In genomic region chr20:49568491-49569151, GRCh38 we compare ENCODE assay signal across 11 cellular contexts. TPM values are rescaled to one million over a fixed set of nuclear protein-coding genes. Genes with fewer than 3 reads are reported as not detected.
A peak's percentile ranks its signal among the peaks of the same experiment; 100 is the strongest.
DNase-seq lines count a peak whose midpoint lies in the region; ATAC-seq and TF ChIP-seq lines count a peak whose summit lies in the region.
"Had no signal": no experiment of that assay in that cellular context is flagged by ENCODE, and none has a peak within 500 bp of the region (broad histone marks: within the 10 kb centered on the region; RNA-seq: fewer than 3 reads in every experiment).

No MANE protein-coding gene starts in this region.

- H3K27ac Mint-ChIP-seq in stimulated activated naive CD8-positive, alpha-beta T cell treated with anti-CD3 and anti-CD28 coated beads, Interleukin-15, Interleukin-2, amounts not matched to agents 100 ng/mL and 50 ng/mL, for 24 hours, result peak overlapping the region; percentile 67
- H3K27ac Mint-ChIP-seq in natural killer cell, result no peak overlapping the region

- H3K36me3 Mint-ChIP-seq in stimulated activated naive CD8-positive, alpha-beta T cell treated with anti-CD3 and anti-CD28 coated beads, Interleukin-15, Interleukin-2, amounts not matched to agents 100 ng/mL and 50 ng/mL, for 24 hours (ENCODE audit: low read depth), result no peaks in the 10 kb centered on the region
- no peaks in the 10 kb centered on the region for H3K36me3 Mint-ChIP-seq in natural killer cell

- peaks cover 25% of the 10 kb centered on the region for H3K4me1 Mint-ChIP-seq in stimulated activated naive CD8-positive, alpha-beta T cell treated with anti-CD3 and anti-CD28 coated beads, Interleukin-15, Interleukin-2, amounts not matched to agents 100 ng/mL and 50 ng/mL, for 24 hours (ENCODE audit: low read depth)
- peaks cover 8 to 26% of the 10 kb centered on the region in 2 donors for H3K4me1 Mint-ChIP-seq in natural killer cell

- no peak for DNase-seq in stimulated activated naive CD8-positive, alpha-beta T cell treated with anti-CD3 and anti-CD28 coated beads, Interleukin-15, Interleukin-2, amounts not matched to agents 100 U/mL and 50 U/mL, for 24 hours
- DNase-seq in Right ventricle myocardium inferior (ENCODE audit: missing footprints) (no peak), natural killer cell (no peak), activated gamma-delta T cell (lab: John Stamatoyannopoulos, UW) (no peak), AML-193 (lab: John Stamatoyannopoulos, UW) (no peak), midbrain (lab: John Stamatoyannopoulos, UW) (no peak)
- DNase-seq: activated naive CD4-positive, alpha-beta T cell treated with anti-CD3 and anti-CD28 coated beads, Interleukin-2, amount 50 U/mL, for 16 hours; NCI-H2171; stimulated activated naive CD4-positive, alpha-beta T cell treated with Interleukin-2 at 50 U/mL for 16 hours had no signal

- no peak for ATAC-seq in stimulated activated naive CD8-positive, alpha-beta T cell treated with anti-CD3 and anti-CD28 coated beads, Interleukin-15, Interleukin-2, amounts not matched to agents 100 U/mL and 50 U/mL, for 24 hours
- peak; percentile 21 for ATAC-seq in Right ventricle myocardium inferior
- ATAC-seq in natural killer cell, result no peak
- no peak for ATAC-seq in HG02571 (IDR thresholded peaks at IDR 0.05; ENCODE audit: unreplicated experiment)

- intact Hi-C loops in Right ventricle myocardium inferior (cut with DNase I) (no loop called here), natural killer cell (cut with micrococcal nuclease) (no loop called here)

- H3K4me3 Mint-ChIP-seq in stimulated activated naive CD8-positive, alpha-beta T cell treated with anti-CD3 and anti-CD28 coated beads, Interleukin-15, Interleukin-2, amounts not matched to agents 100 ng/mL and 50 ng/mL, for 24 hours, result no peak overlapping the region
- H3K4me3 Mint-ChIP-seq in natural killer cell, result peak overlapping the region; percentile 31

- peaks cover 61% of the 10 kb centered on the region for H3K27me3 Mint-ChIP-seq in stimulated activated naive CD8-positive, alpha-beta T cell treated with anti-CD3 and anti-CD28 coated beads, Interleukin-15, Interleukin-2, amounts not matched to agents 100 ng/mL and 50 ng/mL, for 24 hours
- peaks cover 41 to 43% of the 10 kb centered on the region in 2 donors for H3K27me3 Mint-ChIP-seq in natural killer cell (ENCODE audit: low read depth in 2 of 2)

- no peak for TF ChIP-seq CTCF in natural killer cell (IDR thresholded peaks at IDR 0.05)

- no peaks in the 10 kb centered on the region for H3K9me3 Mint-ChIP-seq in stimulated activated naive CD8-positive, alpha-beta T cell treated with anti-CD3 and anti-CD28 coated beads, Interleukin-15, Interleukin-2, amounts not matched to agents 100 ng/mL and 50 ng/mL, for 24 hours
- no peaks in the 10 kb centered on the region for H3K9me3 Mint-ChIP-seq in natural killer cell

RNA-seq across cellular contexts. Expression of gene PTGIS, which starts 0.7 kb away (rescaled TPM):
- total RNA-seq in Right ventricle myocardium inferior (24.2 TPM), natural killer cell (not detected)

Comparison
In these comparisons a context has a peak if more than half of its experiments do, and no peak if none do; other contexts are left out.
1. RNA of gene PTGIS, which starts 0.7 kb away (total RNA-seq): 24.2 TPM in Right ventricle myocardium inferior (single experiment); not detected in natural killer cell; every median in the first group is over 10 times any median in the second.